In genomic region chr13:98280176-98280510, GRCh38 we compare ENCODE assay signal across 1 cellular context.
TF ChIP-seq lines count a peak whose summit lies in the region.

No MANE protein-coding gene starts in this region.

TF ChIP-seq in IMR-90, 13 proteins besides CTCF, POLR2A, EP300 and RAD21:
- TF ChIP-seq RFX5 (IDR thresholded peaks at IDR 0.05; ENCODE audit: low read depth, low read length) (no peak), CHD1 (IDR thresholded peaks at IDR 0.05; ENCODE audit: low read depth, low read length) (no peak), FOS (IDR thresholded peaks at IDR 0.05; ENCODE audit: low read depth, low read length) (no peak), ELK1 (IDR thresholded peaks at IDR 0.05; ENCODE audit: borderline replicate concordance, low read depth, low read length) (no peak), BHLHE40 (IDR thresholded peaks at IDR 0.05; ENCODE audit: low read depth, low read length) (no peak), MAZ (IDR thresholded peaks at IDR 0.05; ENCODE audit: borderline replicate concordance, low read depth, low read length) (no peak), NFE2L2 (IDR thresholded peaks at IDR 0.05; ENCODE audit: low read depth, low read length) (no peak), RCOR1 (IDR thresholded peaks at IDR 0.05; ENCODE audit: insufficient replicate concordance, low read length) (no peak)
